1 cellular context compared by ENCODE assay signal in genomic region chr11:439315-440064, GRCh38.
TF ChIP-seq lines count a peak whose summit lies in the region.

No MANE protein-coding gene starts in this region.

TF ChIP-seq in HEK293, 187 proteins besides CTCF, POLR2A, EP300 and RAD21 (continued from another document):
- TF ChIP-seq HIC1 (tag by site-specific recombination; IDR thresholded peaks at IDR 0.05) (peak; percentile 53; the same call in 1 of the 2 replicates), ZIC2 (tag by site-specific recombination; IDR thresholded peaks at IDR 0.05) (0 out of 2 replicates have a peak, but pooled peaks have one; percentile 9), ZNF169 (tag by site-specific recombination; IDR thresholded peaks at IDR 0.05) (no peak), ZNF146 (tag by site-specific recombination; IDR thresholded peaks at IDR 0.05) (no peak), GLIS1 (tag by site-specific recombination; IDR thresholded peaks at IDR 0.05) (peak; percentile 97), PRDM2 (tag by site-specific recombination; IDR thresholded peaks at IDR 0.05; ENCODE audit: borderline replicate concordance) (no peak)
